ENCODE assay signal across 28 cellular contexts in genomic region chr7:138949421-138950088, GRCh38. TPM values are rescaled to one million over a fixed set of nuclear protein-coding genes. Genes with fewer than 3 reads are reported as not detected.
DNase-seq lines count a peak whose midpoint lies in the region; ATAC-seq, FAIRE-seq and TF ChIP-seq lines count a peak whose summit lies in the region.
"Had no signal": no experiment of that assay in that cellular context is flagged by ENCODE, and none has a peak within 500 bp of the region (broad histone marks: within the 10 kb centered on the region; RNA-seq: fewer than 3 reads in every experiment).

No MANE protein-coding gene starts in this region.

- no peaks in the 10 kb centered on the region for H3K9me1 ChIP-seq in K562 (ENCODE audit: control insufficient read depth, insufficient read depth, low read length)

- no peaks in the 10 kb centered on the region for H3K9me3 Mint-ChIP-seq in neural crest cell
- H3K9me3 Mint-ChIP-seq in activated CD8-positive, alpha-beta memory T cell treated with anti-CD3 and anti-CD28 coated beads, Interleukin-2, amount 10 ng/mL, durations not matched to agents 7 days and 5 days (ENCODE audit: low read depth): no peaks in the 10 kb centered on the region
- H3K9me3 Mint-ChIP-seq: CD14-positive monocyte; CD4-positive, alpha-beta memory T cell; CD8-positive, alpha-beta memory T cell had no signal

- no peaks in the 10 kb centered on the region for H3K36me3 Mint-ChIP-seq in neural crest cell (ENCODE audit: low read depth)
- no peaks in the 10 kb centered on the region for H3K36me3 Mint-ChIP-seq in activated CD8-positive, alpha-beta memory T cell treated with anti-CD3 and anti-CD28 coated beads, Interleukin-2, amount 10 ng/mL, durations not matched to agents 7 days and 5 days
- H3K36me3 Mint-ChIP-seq: CD14-positive monocyte; CD4-positive, alpha-beta memory T cell; CD4-positive, CD25-positive, alpha-beta regulatory T cell; CD8-positive, alpha-beta memory T cell had no signal

- peak overlapping the region; percentile 11 for H3K18ac ChIP-seq in trophoblast cell (ENCODE audit: low read length)

- no peak overlapping the region for H3K23ac ChIP-seq in trophoblast cell (ENCODE audit: low read length)

- CTCF ChIA-PET in K562 (lab: Yijun Ruan, JAX; ENCODE audit: low intra/inter-chr PET ratio): no interaction called here
- CTCF ChIA-PET in activated CD8-positive, alpha-beta memory T cell treated with anti-CD3 and anti-CD28 coated beads, Interleukin-2, amount 10 ng/mL, durations not matched to agents 7 days and 5 days (lab: Charles Lee): no interaction called here

- H3K36me3 ChIP-seq in cardiac muscle cell (no peaks in the 10 kb centered on the region), heart left ventricle (no peaks in the 10 kb centered on the region), K562 (ENCODE audit: control insufficient read depth, insufficient read depth, low read length) (no peaks in the 10 kb centered on the region), trophoblast cell (ENCODE audit: control insufficient read depth in 1 of 2, insufficient read depth in 2 of 2, low read length in 2 of 2) (no peaks in the 10 kb centered on the region), upper lobe of left lung (no peaks in the 10 kb centered on the region)
- H3K36me3 ChIP-seq: BLaER1 treated with 17β-estradiol and CSF1 and Interleukin-3, amounts not matched to agents 10 nM and 100 nM had no signal

- no peaks in the 10 kb centered on the region for H3K9me3 ChIP-seq in cardiac muscle cell (ENCODE audit: low read depth)
- H3K9me3 ChIP-seq in heart left ventricle: no peaks in the 10 kb centered on the region
- no peaks in the 10 kb centered on the region for H3K9me3 ChIP-seq in K562 (replicated peaks; ENCODE audit: control insufficient read depth, insufficient read depth, low read depth, low read length)
- no peaks in the 10 kb centered on the region for H3K9me3 ChIP-seq in trophoblast cell (ENCODE audit: insufficient read depth, low read depth, low read length)
- H3K9me3 ChIP-seq in upper lobe of left lung: no peaks in the 10 kb centered on the region
- H3K9me3 ChIP-seq: A549; BLaER1 treated with 17β-estradiol and CSF1 and Interleukin-3, amounts not matched to agents 10 nM and 100 nM had no signal

- H3K4me1 ChIP-seq in cardiac muscle cell (ENCODE audit: low read depth): peaks cover 16% of the 10 kb centered on the region
- no peaks in the 10 kb centered on the region for H3K4me1 ChIP-seq in heart left ventricle
- H3K4me1 ChIP-seq in K562 (replicated peaks in 1 of 2; ENCODE audit: control insufficient read depth in 2 of 2, insufficient read depth in 2 of 2, low read length in 2 of 2): no peaks in the 10 kb centered on the region
- peaks cover 6 to 18% of the 10 kb centered on the region in 2 experiments for H3K4me1 ChIP-seq in trophoblast cell (ENCODE audit: control insufficient read depth in 1 of 2, insufficient read depth in 2 of 2, low read length in 2 of 2)
- no peaks in the 10 kb centered on the region for H3K4me1 ChIP-seq in upper lobe of left lung

- no peak for TF ChIP-seq RAD21 in K562 (CRISPR knock-in tag; conservative IDR thresholded peaks at IDR 0.05 in 1 of 2, IDR thresholded peaks at IDR 0.05 in 1 of 2)

- H2BK5ac ChIP-seq in trophoblast cell (ENCODE audit: low read depth, low read length, poor library complexity): no peak overlapping the region

- no peak for DNase-seq in cardiac muscle cell (ENCODE audit: low read depth in 1 of 2, low spot score in 1 of 2)
- no peak for DNase-seq in heart left ventricle
- DNase-seq in K562 (ENCODE audit: extremely low read depth in 1 of 4, low spot score in 3 of 4): no peak
- DNase-seq in neural crest cell (ENCODE audit: low read depth, low spot score): no peak
- no peak for DNase-seq in trophoblast cell
- no peak for DNase-seq in upper lobe of left lung
- DNase-seq in NCI-H774 (lab: John Stamatoyannopoulos, UW): no peak
- DNase-seq in activated CD8-positive, alpha-beta memory T cell treated with anti-CD3 and anti-CD28 coated beads, Interleukin-2, amount 10 ng/mL, durations not matched to agents 7 days and 5 days: no peak
- DNase-seq: AML-193; CD4-positive, alpha-beta memory T cell; CD4-positive, CD25-positive, alpha-beta regulatory T cell; CD8-positive, alpha-beta memory T cell; COR-L47; DMS 273 treated with DMSO at 0.1 percent for 48 hours; DMS153; DMS53; DMS79; DND-41; EL; GDM1 had no signal

- H3K79me1 ChIP-seq in trophoblast cell (ENCODE audit: low read length): peaks cover 4% of the 10 kb centered on the region

- no TSS peak for BruUV-seq in K562 (replicated peaks; lab: Mats Ljungman, UMichigan)

- H4K8ac ChIP-seq in trophoblast cell (ENCODE audit: low read depth, low read length): no peak overlapping the region

- no peak overlapping the region for H4K12ac ChIP-seq in trophoblast cell (ENCODE audit: low read depth, low read length)

- TF ChIP-seq CTCF in cardiac muscle cell (IDR thresholded peaks at IDR 0.05; ENCODE audit: low read depth, low read length): no peak
- TF ChIP-seq CTCF in heart left ventricle (IDR thresholded peaks at IDR 0.05): no peak
- TF ChIP-seq CTCF in K562 (IDR thresholded peaks at IDR 0.05 in 2 of 3, conservative IDR thresholded peaks at IDR 0.05 in 1 of 3; ENCODE audit: insufficient read depth in 2 of 3, low read depth in 1 of 3, low read length in 3 of 3): no peak
- no peak for TF ChIP-seq CTCF in neural crest cell (conservative IDR thresholded peaks at IDR 0.05)
- TF ChIP-seq CTCF in upper lobe of left lung (IDR thresholded peaks at IDR 0.05): no peak

- H3K79me2 ChIP-seq in K562 (ENCODE audit: control insufficient read depth, insufficient read depth, low read length) (no peaks in the 10 kb centered on the region), trophoblast cell (ENCODE audit: control insufficient read depth, insufficient read depth, low read length, poor library complexity) (peaks cover 5% of the 10 kb centered on the region)

- intact Hi-C loops in heart left ventricle (cut with DNase I): no loop called here
- intact Hi-C loops in K562 (cut with micrococcal nuclease): no loop called here

- H4K91ac ChIP-seq in trophoblast cell (ENCODE audit: low read depth, low read length): no peak overlapping the region

- 0 out of 2 replicates have a peak, but pooled peaks cover 2% of the 10 kb centered on the region for H4K20me1 ChIP-seq in K562 (replicated peaks; ENCODE audit: control insufficient read depth, insufficient read depth, low read length)

- H3K27me3 ChIP-seq in cardiac muscle cell (no peaks in the 10 kb centered on the region), heart left ventricle (peaks cover 0 to 2% (median 0%) of the 10 kb centered on the region in 9 donors), K562 (ENCODE audit: control insufficient read depth in 2 of 2, insufficient read depth in 2 of 2, low read length in 2 of 2) (peaks cover 62 to 79% of the 10 kb centered on the region in 2 experiments), trophoblast cell (ENCODE audit: insufficient read depth, low read length) (no peaks in the 10 kb centered on the region), upper lobe of left lung (no peaks in the 10 kb centered on the region)
- H3K27me3 ChIP-seq: BLaER1 treated with 17β-estradiol and CSF1 and Interleukin-3, amounts not matched to agents 10 nM and 100 nM had no signal

- no peak overlapping the region for H2BK120ac ChIP-seq in trophoblast cell (ENCODE audit: insufficient read depth, low read length, poor library complexity)

- no peak overlapping the region for H2AK5ac ChIP-seq in trophoblast cell (ENCODE audit: low read length)

- no peak for FAIRE-seq in K562 (lab: Jason Lieb, UNC)
- FAIRE-seq: A549, GM12878, GM12892, GM18507 had no signal

- no peaks in the 10 kb centered on the region for H3K27me3 Mint-ChIP-seq in neural crest cell (ENCODE audit: low read depth)
- peaks cover 11% of the 10 kb centered on the region for H3K27me3 Mint-ChIP-seq in activated CD8-positive, alpha-beta memory T cell treated with anti-CD3 and anti-CD28 coated beads, Interleukin-2, amount 10 ng/mL, durations not matched to agents 7 days and 5 days

- TF ChIP-seq POLR2A in heart left ventricle (IDR thresholded peaks at IDR 0.05): no peak
- TF ChIP-seq POLR2A in K562 (conservative IDR thresholded peaks at IDR 0.05): no peak
- TF ChIP-seq POLR2A in upper lobe of left lung (IDR thresholded peaks at IDR 0.05): no peak

- no peak overlapping the region for H3K14ac ChIP-seq in trophoblast cell (ENCODE audit: low read length)

- H3K9ac ChIP-seq in K562 (ENCODE audit: insufficient read depth in 1 of 2, low read depth in 2 of 2, low read length in 2 of 2) (no peak overlapping the region), trophoblast cell (ENCODE audit: low read length) (no peak overlapping the region)
- H3K9ac ChIP-seq: BLaER1 treated with 17β-estradiol and CSF1 and Interleukin-3, amounts not matched to agents 10 nM and 100 nM had no signal

- H3K27ac ChIP-seq in cardiac muscle cell (peak overlapping the region; percentile 80), heart left ventricle (no peak overlapping the region), K562 (ENCODE audit: extremely low read depth, low read depth, low read length) (no peak overlapping the region), trophoblast cell (ENCODE audit: low read depth, low read length) (no peak overlapping the region), upper lobe of left lung (no peak overlapping the region)
- H3K27ac ChIP-seq: 22Rv1; A549; BLaER1 treated with 17β-estradiol and CSF1 and Interleukin-3, amounts not matched to agents 10 nM and 100 nM had no signal

- H2AFZ ChIP-seq in K562 (ENCODE audit: low read depth, low read length) (no peak overlapping the region), trophoblast cell (ENCODE audit: insufficient read depth, low read length, poor library complexity) (no peak overlapping the region)

- TF ChIP-seq EP300 in K562 (IDR thresholded peaks at IDR 0.05; ENCODE audit: low read length): no peak
- TF ChIP-seq EP300 in upper lobe of left lung (IDR thresholded peaks at IDR 0.05): no peak

- H3K4ac ChIP-seq in trophoblast cell (ENCODE audit: low read depth, low read length): no peak overlapping the region

- H3K27ac Mint-ChIP-seq in neural crest cell (ENCODE audit: unreplicated experiment): peak overlapping the region; percentile 22
- H3K27ac Mint-ChIP-seq in activated CD8-positive, alpha-beta memory T cell treated with anti-CD3 and anti-CD28 coated beads, Interleukin-2, amount 10 ng/mL, durations not matched to agents 7 days and 5 days: no peak overlapping the region
- H3K27ac Mint-ChIP-seq: B cell; CD14-positive monocyte; CD4-positive, alpha-beta memory T cell; CD4-positive, CD25-positive, alpha-beta regulatory T cell; CD8-positive, alpha-beta memory T cell had no signal

- H3K4me3 Mint-ChIP-seq in neural crest cell: no peak overlapping the region
- H3K4me3 Mint-ChIP-seq in activated CD8-positive, alpha-beta memory T cell treated with anti-CD3 and anti-CD28 coated beads, Interleukin-2, amount 10 ng/mL, durations not matched to agents 7 days and 5 days: no peak overlapping the region
- H3K4me3 Mint-ChIP-seq: B cell; CD14-positive monocyte; CD4-positive, alpha-beta memory T cell; CD4-positive, CD25-positive, alpha-beta regulatory T cell; CD8-positive, alpha-beta memory T cell had no signal

- H3K4me3 ChIP-seq in cardiac muscle cell: no peak overlapping the region
- H3K4me3 ChIP-seq in heart left ventricle: no peak overlapping the region
- no peak overlapping the region for H3K4me3 ChIP-seq in K562
- H3K4me3 ChIP-seq in trophoblast cell (ENCODE audit: low read depth, low read length): no peak overlapping the region
- H3K4me3 ChIP-seq in upper lobe of left lung: no peak overlapping the region
- H3K4me3 ChIP-seq: A549; BLaER1 treated with 17β-estradiol and CSF1 and Interleukin-3, amounts not matched to agents 10 nM and 100 nM; GM12878 had no signal

- ATAC-seq in heart left ventricle (no peak), K562 (no peak), upper lobe of left lung (ENCODE audit: low FRiP score in 2 of 2) (no peak)
- ATAC-seq in activated CD8-positive, alpha-beta memory T cell treated with anti-CD3 and anti-CD28 coated beads, Interleukin-2, amount 10 ng/mL, durations not matched to agents 7 days and 5 days: no peak
- ATAC-seq: A549 had no signal

- in situ Hi-C loops in K562 (cut with MboI): no loop called here

- H2BK12ac ChIP-seq in trophoblast cell (ENCODE audit: low read length): no peak overlapping the region

- H3K4me2 ChIP-seq in K562 (ENCODE audit: insufficient read depth, low read length) (no peak overlapping the region), trophoblast cell (ENCODE audit: low read length) (no peak overlapping the region)
- H3K4me2 ChIP-seq: A549 had no signal

- 94 to 97% (median 96%) methylated on average over 12 of the region's 12 CpGs for WGBS in heart left ventricle, 4 donors
- under 1% methylated on average over 12 of the region's 12 CpGs for WGBS in K562 (ENCODE audit: insufficient coverage, low coverage, missing lambda C conversion rate)
- WGBS in trophoblast cell (ENCODE audit: extremely low coverage, insufficient coverage, insufficient read length): no CpG with 5 or more reads among the region's 12 CpGs
- 91 to 93% methylated on average over 10 to 12 of the region's 12 CpGs for WGBS in upper lobe of left lung, 2 donors

- peaks cover 43% of the 10 kb centered on the region for H3K4me1 Mint-ChIP-seq in neural crest cell
- peaks cover 3% of the 10 kb centered on the region for H3K4me1 Mint-ChIP-seq in activated CD8-positive, alpha-beta memory T cell treated with anti-CD3 and anti-CD28 coated beads, Interleukin-2, amount 10 ng/mL, durations not matched to agents 7 days and 5 days
- H3K4me1 Mint-ChIP-seq: B cell; CD4-positive, alpha-beta memory T cell; CD4-positive, CD25-positive, alpha-beta regulatory T cell; CD8-positive, alpha-beta memory T cell had no signal

- POLR2A ChIA-PET in K562 (lab: Yijun Ruan, JAX): no interaction called here

RNA-seq across cellular contexts. Expression of gene KIAA1549, which starts 31.6 kb away (rescaled TPM):
- total RNA-seq in cardiac muscle cell: 8.8 and 13.6 TPM in 2 replicates
- 7.5 and 8.8 TPM in 2 replicates for polyA plus RNA-seq in cardiac muscle cell
- total RNA-seq in heart left ventricle: 1 to 10 TPM; 1.3 to 4.8 (median 2.1) TPM
- polyA plus RNA-seq in heart left ventricle: 1 to 10 TPM in 1 of 2 donors, under 1 TPM in 1; 0.91 to 1.4 TPM
- 1.3 and 1.6 TPM in 2 replicates for total RNA-seq in K562 (2011; cell fraction: chromatin; rRNA removed; ENCODE audit: low replicate concordance)
- 0.53 and 0.67 TPM in 2 replicates for total RNA-seq in K562 (2011; cell fraction: nucleolus; rRNA removed)
- total RNA-seq in K562 (2011; cell fraction: nucleoplasm; rRNA removed): 0.88 and 1.8 TPM in 2 replicates
- total RNA-seq in K562 (2014; rRNA removed): 0.04 and 0.09 TPM in 2 replicates
- total RNA-seq in K562 (2014; rRNA removed; fragmentation: Illumina TruSeq; extraction: Trizol): 0.07 and 0.10 TPM in 2 replicates
- total RNA-seq in K562 (2015; rRNA removed; fragmentation: Illumina TruSeq; extraction: Trizol): 0.04 TPM in 2 replicates
- 0.25 and 0.29 TPM in 2 replicates for total RNA-seq in K562 (2021)
- polyA plus RNA-seq in K562 (2011; rRNA removed): 0.17 and 0.24 TPM in 2 replicates
- 0.27 and 0.29 TPM in 2 replicates for polyA plus RNA-seq in K562 (2011; cell fraction: cytosol; rRNA removed)
- 0.48 and 0.78 TPM in 2 replicates for polyA plus RNA-seq in K562 (2011; cell fraction: nucleus; rRNA removed)
- 0.17 and 0.24 TPM in 2 replicates for polyA plus RNA-seq in K562 (2012)
- polyA plus RNA-seq in K562 (2014; fragmentation: Illumina TruSeq; extraction: Trizol): 0.16 and 0.24 TPM in 2 replicates
- polyA plus RNA-seq in K562 (2014; fragmentation: Nextera tagmentation; extraction: Ambion mirVana): under 1 TPM; 0.01 TPM
- polyA plus RNA-seq in K562 (2014; rRNA removed): 0.04 and 0.05 TPM in 2 replicates
- 0.39 and 0.48 TPM in 2 replicates for polyA minus RNA-seq in K562 (2011; rRNA and poly(A)+ RNA removed)
- 0.10 and 0.55 TPM in 2 replicates for polyA minus RNA-seq in K562 (2011; cell fraction: cytosol; rRNA and poly(A)+ RNA removed)
- polyA minus RNA-seq in K562 (2011; cell fraction: nucleus; rRNA and poly(A)+ RNA removed): 0.67 TPM in 2 replicates
- 33.2 and 34.8 TPM in 2 replicates for total RNA-seq in neural crest cell
- 19.0 and 19.5 TPM in 2 replicates for polyA plus RNA-seq in trophoblast cell (2013)
- total RNA-seq in upper lobe of left lung: 10 to 100 TPM in 1 of 6 donors, 1 to 10 TPM in 5; 4.1 to 10.2 (median 5.3) TPM
- 1 to 10 TPM in 1 of 2 experiments, under 1 TPM in 1; 0.61 to 1.1 TPM for total RNA-seq in activated CD8-positive, alpha-beta memory T cell treated with anti-CD3 and anti-CD28 coated beads, Interleukin-2, amount 10 ng/mL, durations not matched to agents 7 days and 5 days
- polyA plus RNA-seq: CD4-positive, CD25-positive, alpha-beta regulatory T cell; CD8-positive, alpha-beta memory T cell had no signal
